7 cellular contexts compared by ENCODE assay signal in the genomic region with DNA sequence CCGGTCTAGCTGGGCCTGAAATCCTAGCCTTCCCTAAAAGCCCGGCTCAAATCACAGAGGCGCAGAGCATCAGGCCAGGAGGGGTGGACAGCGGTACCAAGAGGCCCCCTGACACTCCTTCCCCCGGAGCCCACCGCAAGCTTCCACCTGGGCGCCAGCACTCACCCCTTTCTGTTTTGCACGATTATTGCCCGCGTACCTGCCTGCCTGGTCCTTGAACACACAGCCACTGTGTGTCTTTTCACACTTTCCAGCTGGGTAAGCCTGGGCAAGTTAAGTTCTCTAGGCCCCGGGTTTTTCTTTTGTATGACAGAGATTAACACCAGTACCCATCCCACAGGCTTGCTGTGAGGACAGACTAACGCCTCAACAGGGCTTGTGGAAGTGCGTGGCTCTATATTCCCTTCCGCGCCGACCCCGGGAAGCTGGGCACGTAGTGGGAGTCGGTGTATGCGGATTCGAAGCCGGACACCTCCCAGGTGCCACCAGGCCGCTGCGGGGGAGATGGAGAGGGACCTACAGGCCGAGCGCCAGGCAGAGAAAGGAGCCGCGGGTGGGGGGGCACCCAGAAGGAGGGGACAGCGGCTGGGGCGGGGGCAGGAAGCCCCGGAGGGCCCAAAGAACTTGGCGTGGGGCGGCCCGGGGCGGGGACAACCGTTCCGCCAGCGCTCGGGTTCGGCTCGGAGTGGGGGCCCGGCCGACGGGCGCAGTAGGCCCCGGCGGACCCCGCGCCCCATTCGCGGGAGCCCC. TPM values are rescaled to one million over a fixed set of nuclear protein-coding genes. Genes with fewer than 3 reads are reported as not detected.
DNase-seq lines count a peak whose midpoint lies in the region; ATAC-seq and TF ChIP-seq lines count a peak whose summit lies in the region.

No MANE protein-coding gene starts in this region.

- H3K9me3 ChIP-seq in thymus (ENCODE audit: control insufficient read depth): no peaks in the 10 kb centered on the region

- peak overlapping the region; percentile 85 for H3K27ac ChIP-seq in thymus (ENCODE audit: low read depth)

- peak; percentile 19 for DNase-seq in NCI-H460 (ENCODE audit: extremely low read depth, low read depth)
- DNase-seq in activated T-cell treated with anti-CD3 and anti-CD28 coated beads, Interleukin-2, amount 50 U/mL, for 4 hours: peak; percentile 52
- peak; percentile 72 for DNase-seq in fibroblast of gingiva (ENCODE audit: low read depth)

- peak overlapping the region; percentile 90 to 98 (median 97) for H3K27ac Mint-ChIP-seq in nephron

- H3K4me1 Mint-ChIP-seq in activated T-cell treated with anti-CD3 and anti-CD28 coated beads, Interleukin-2, amount 50 U/mL, for 4 hours (ENCODE audit: low read depth): peaks cover 27% of the 10 kb centered on the region
- peaks cover 21% of the 10 kb centered on the region for H3K4me1 Mint-ChIP-seq in nephron

- no peaks in the 10 kb centered on the region for H3K27me3 ChIP-seq in thymus (ENCODE audit: control insufficient read depth, insufficient read depth)

- no peak for TF ChIP-seq CTCF in nephron (IDR thresholded peaks at IDR 0.05; ENCODE audit: unreplicated experiment in 3 of 3)

- H3K36me3 Mint-ChIP-seq in activated T-cell treated with anti-CD3 and anti-CD28 coated beads, Interleukin-2, amount 50 U/mL, for 4 hours (ENCODE audit: insufficient read depth): peaks cover 15% of the 10 kb centered on the region
- H3K36me3 Mint-ChIP-seq in nephron (ENCODE audit: low read depth): peaks cover 30% of the 10 kb centered on the region

- H3K36me3 ChIP-seq in thymus (ENCODE audit: control insufficient read depth, insufficient read depth): peaks cover 20% of the 10 kb centered on the region

- peak overlapping the region; percentile 97 for H3K4me3 Mint-ChIP-seq in activated T-cell treated with anti-CD3 and anti-CD28 coated beads, Interleukin-2, amount 50 U/mL, for 4 hours
- H3K4me3 Mint-ChIP-seq in nephron: peak overlapping the region; percentile 98 to 99 (median 99)

- no peaks in the 10 kb centered on the region for H3K9me3 Mint-ChIP-seq in activated T-cell treated with anti-CD3 and anti-CD28 coated beads, Interleukin-2, amount 50 U/mL, for 4 hours
- no peaks in the 10 kb centered on the region for H3K9me3 Mint-ChIP-seq in nephron

- 10% methylated on average over 51 of the region's 51 CpGs for WGBS in thymus

- H3K4me1 ChIP-seq in thymus (ENCODE audit: control insufficient read depth, insufficient read depth, low read length): no peaks in the 10 kb centered on the region

- H3K4me3 ChIP-seq in thymus (ENCODE audit: low read length): peak overlapping the region; percentile 88

- ATAC-seq in GM18502 (IDR thresholded peaks at IDR 0.05; ENCODE audit: poor library complexity, unreplicated experiment) (peak; percentile 43), HG02610 (IDR thresholded peaks at IDR 0.05; ENCODE audit: unreplicated experiment) (peak; percentile 29)
- peak; percentile 53 to 55 for ATAC-seq in activated T-cell treated with anti-CD3 and anti-CD28 coated beads, Interleukin-2, amount 50 U/mL, for 4 hours

- H3K27me3 Mint-ChIP-seq in activated T-cell treated with anti-CD3 and anti-CD28 coated beads, Interleukin-2, amount 50 U/mL, for 4 hours (ENCODE audit: low read depth): no peaks in the 10 kb centered on the region
- H3K27me3 Mint-ChIP-seq in nephron (ENCODE audit: low read depth): peaks cover 21% of the 10 kb centered on the region

RNA-seq across cellular contexts. Expression of a gene that starts 0.8 kb away (rescaled TPM):
- 22.7 and 23.4 TPM in 2 replicates for total RNA-seq in NCI-H460 (2014; rRNA removed; shearing (Covaris generic))
- polyA plus RNA-seq in NCI-H460 (2014; cell fraction: nucleus; rRNA removed): 32.6 and 35.4 TPM in 2 replicates
- 10 to 100 TPM; 24.6 to 25.6 (median 25.1) TPM for total RNA-seq in activated T-cell treated with anti-CD3 and anti-CD28 coated beads, Interleukin-2, amount 50 U/mL, for 4 hours
- 15.2 TPM for polyA plus RNA-seq in thymus

RNA-seq across cellular contexts. Expression of a gene that starts 36.0 kb away (rescaled TPM):
- total RNA-seq in NCI-H460 (2014; rRNA removed; shearing (Covaris generic)): 9.1 and 10.1 TPM in 2 replicates
- 4.5 and 6.7 TPM in 2 replicates for polyA plus RNA-seq in NCI-H460 (2014; cell fraction: nucleus; rRNA removed)
- total RNA-seq in activated T-cell treated with anti-CD3 and anti-CD28 coated beads, Interleukin-2, amount 50 U/mL, for 4 hours: 10 to 100 TPM; 28.3 to 33.2 (median 29.3) TPM
- polyA plus RNA-seq in thymus: 6.7 TPM

Comparison
In these comparisons a context has a peak if more than half of its experiments do, and no peak if none do; other contexts are left out.
1. Peak in every context shown above with its lines: DNase-seq, ATAC-seq, H3K4me3 ChIP-seq and H3K27ac ChIP-seq.
2. DNase-seq: peak in every context shown above with its lines; median percentile 72 in fibroblast of gingiva; 52 in activated T-cell treated with anti-CD3 and anti-CD28 coated beads, Interleukin-2, amount 50 U/mL, for 4 hours; 19 in NCI-H460.